In the genomic region with DNA sequence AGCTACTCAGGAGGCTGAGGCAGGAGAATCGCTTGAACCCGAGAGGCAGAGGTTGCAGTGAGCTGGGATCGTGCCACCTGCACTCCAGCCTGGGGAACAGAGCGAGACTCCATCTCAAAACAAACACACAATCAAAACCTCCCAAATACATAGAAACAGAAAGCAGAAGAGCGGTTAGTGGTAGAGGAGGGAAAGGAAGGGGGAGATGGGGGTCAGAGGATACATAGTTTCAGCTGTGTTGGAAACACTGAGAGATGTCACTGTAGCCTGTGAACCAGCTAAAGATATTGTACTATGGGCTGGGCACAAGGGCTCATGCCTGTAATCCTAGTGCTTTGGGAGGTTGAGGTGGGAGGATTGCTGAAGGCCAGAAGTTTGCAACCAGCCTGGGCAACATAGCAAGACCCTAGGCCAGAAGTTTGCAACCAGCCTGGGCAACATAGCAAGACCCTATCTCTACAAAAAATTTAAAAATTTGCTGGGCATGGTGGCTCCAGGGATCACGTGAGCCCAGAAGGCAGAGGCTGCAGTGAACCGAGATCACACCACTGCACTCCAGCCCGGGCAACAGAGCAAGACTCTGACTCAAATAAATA, we compare ENCODE assay signal across 1 cellular context.
TF ChIP-seq lines count a peak whose summit lies in the region.

No MANE protein-coding gene starts in this region.

TF ChIP-seq in GM12878, 131 proteins besides CTCF, POLR2A, EP300 and RAD21:
- peak; percentile 59 for TF ChIP-seq RUNX3 (IDR thresholded peaks at IDR 0.05; ENCODE audit: low read length)
- no peak for TF ChIP-seq MYC (IDR thresholded peaks at IDR 0.05; ENCODE audit: insufficient read depth, insufficient read length, insufficient replicate concordance, low read length, severe bottlenecking)
- no peak for TF ChIP-seq ZNF384 (IDR thresholded peaks at IDR 0.05; ENCODE audit: borderline replicate concordance, low read depth, low read length)
- TF ChIP-seq, protein P1, sequence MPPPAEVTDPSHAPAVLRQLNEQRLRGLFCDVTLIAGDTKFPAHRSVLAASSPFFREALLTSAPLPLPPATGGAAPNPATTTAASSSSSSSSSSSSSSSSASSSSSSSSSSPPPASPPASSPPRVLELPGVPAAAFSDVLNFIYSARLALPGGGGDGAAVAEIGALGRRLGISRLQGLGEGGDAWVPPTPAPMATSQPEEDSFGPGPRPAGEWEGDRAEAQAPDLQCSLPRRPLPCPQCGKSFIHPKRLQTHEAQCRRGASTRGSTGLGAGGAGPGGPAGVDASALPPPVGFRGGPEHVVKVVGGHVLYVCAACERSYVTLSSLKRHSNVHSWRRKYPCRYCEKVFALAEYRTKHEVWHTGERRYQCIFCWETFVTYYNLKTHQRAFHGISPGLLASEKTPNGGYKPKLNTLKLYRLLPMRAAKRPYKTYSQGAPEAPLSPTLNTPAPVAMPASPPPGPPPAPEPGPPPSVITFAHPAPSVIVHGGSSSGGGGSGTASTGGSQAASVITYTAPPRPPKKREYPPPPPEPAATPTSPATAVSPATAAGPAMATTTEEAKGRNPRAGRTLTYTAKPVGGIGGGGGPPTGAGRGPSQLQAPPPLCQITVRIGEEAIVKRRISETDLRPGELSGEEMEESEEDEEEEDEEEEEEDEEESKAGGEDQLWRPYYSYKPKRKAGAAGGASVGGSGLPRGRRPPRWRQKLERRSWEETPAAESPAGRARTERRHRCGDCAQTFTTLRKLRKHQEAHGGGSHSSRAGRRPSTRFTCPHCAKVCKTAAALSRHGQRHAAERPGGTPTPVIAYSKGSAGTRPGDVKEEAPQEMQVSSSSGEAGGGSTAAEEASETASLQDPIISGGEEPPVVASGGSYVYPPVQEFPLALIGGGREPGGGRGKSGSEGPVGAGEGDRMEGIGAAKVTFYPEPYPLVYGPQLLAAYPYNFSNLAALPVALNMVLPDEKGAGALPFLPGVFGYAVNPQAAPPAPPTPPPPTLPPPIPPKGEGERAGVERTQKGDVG (CRISPR knock-in tag; IDR thresholded peaks at IDR 0.05), result no peak
- TF ChIP-seq SPI1 (IDR thresholded peaks at IDR 0.05; ENCODE audit: borderline replicate concordance, insufficient read depth, low read depth, low read length), result peak; percentile 25; the same call in 1 of the 2 replicates
- TF ChIP-seq ETV6 (conservative IDR thresholded peaks at IDR 0.05 in 1 of 2, IDR thresholded peaks at IDR 0.05 in 1 of 2; ENCODE audit: borderline replicate concordance in 1 of 2, low read depth in 1 of 2), result no peak
- TF ChIP-seq, protein P2, sequence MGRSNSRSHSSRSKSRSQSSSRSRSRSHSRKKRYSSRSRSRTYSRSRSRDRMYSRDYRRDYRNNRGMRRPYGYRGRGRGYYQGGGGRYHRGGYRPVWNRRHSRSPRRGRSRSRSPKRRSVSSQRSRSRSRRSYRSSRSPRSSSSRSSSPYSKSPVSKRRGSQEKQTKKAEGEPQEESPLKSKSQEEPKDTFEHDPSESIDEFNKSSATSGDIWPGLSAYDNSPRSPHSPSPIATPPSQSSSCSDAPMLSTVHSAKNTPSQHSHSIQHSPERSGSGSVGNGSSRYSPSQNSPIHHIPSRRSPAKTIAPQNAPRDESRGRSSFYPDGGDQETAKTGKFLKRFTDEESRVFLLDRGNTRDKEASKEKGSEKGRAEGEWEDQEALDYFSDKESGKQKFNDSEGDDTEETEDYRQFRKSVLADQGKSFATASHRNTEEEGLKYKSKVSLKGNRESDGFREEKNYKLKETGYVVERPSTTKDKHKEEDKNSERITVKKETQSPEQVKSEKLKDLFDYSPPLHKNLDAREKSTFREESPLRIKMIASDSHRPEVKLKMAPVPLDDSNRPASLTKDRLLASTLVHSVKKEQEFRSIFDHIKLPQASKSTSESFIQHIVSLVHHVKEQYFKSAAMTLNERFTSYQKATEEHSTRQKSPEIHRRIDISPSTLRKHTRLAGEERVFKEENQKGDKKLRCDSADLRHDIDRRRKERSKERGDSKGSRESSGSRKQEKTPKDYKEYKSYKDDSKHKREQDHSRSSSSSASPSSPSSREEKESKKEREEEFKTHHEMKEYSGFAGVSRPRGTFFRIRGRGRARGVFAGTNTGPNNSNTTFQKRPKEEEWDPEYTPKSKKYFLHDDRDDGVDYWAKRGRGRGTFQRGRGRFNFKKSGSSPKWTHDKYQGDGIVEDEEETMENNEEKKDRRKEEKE (IDR thresholded peaks at IDR 0.05), result no peak
- TF ChIP-seq, protein P3, sequence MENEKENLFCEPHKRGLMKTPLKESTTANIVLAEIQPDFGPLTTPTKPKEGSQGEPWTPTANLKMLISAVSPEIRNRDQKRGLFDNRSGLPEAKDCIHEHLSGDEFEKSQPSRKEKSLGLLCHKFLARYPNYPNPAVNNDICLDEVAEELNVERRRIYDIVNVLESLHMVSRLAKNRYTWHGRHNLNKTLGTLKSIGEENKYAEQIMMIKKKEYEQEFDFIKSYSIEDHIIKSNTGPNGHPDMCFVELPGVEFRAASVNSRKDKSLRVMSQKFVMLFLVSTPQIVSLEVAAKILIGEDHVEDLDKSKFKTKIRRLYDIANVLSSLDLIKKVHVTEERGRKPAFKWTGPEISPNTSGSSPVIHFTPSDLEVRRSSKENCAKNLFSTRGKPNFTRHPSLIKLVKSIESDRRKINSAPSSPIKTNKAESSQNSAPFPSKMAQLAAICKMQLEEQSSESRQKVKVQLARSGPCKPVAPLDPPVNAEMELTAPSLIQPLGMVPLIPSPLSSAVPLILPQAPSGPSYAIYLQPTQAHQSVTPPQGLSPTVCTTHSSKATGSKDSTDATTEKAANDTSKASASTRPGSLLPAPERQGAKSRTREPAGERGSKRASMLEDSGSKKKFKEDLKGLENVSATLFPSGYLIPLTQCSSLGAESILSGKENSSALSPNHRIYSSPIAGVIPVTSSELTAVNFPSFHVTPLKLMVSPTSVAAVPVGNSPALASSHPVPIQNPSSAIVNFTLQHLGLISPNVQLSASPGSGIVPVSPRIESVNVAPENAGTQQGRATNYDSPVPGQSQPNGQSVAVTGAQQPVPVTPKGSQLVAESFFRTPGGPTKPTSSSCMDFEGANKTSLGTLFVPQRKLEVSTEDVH (IDR thresholded peaks at IDR 0.05; ENCODE audit: low read depth, partially characterized antibody), result no peak
- no peak for TF ChIP-seq DPF2 (IDR thresholded peaks at IDR 0.05)
- TF ChIP-seq IKZF2 (IDR thresholded peaks at IDR 0.05), result peak in 1 of 2 experiments; percentile 29; a peak in 1 of 4 replicates
- TF ChIP-seq MTA2 (IDR thresholded peaks at IDR 0.05; ENCODE audit: low read depth), result no peak
- TF ChIP-seq CREM (IDR thresholded peaks at IDR 0.05; ENCODE audit: low read depth), result no peak
